Comparison of ENCODE assay signal across 8 cellular contexts in the genomic region with DNA sequence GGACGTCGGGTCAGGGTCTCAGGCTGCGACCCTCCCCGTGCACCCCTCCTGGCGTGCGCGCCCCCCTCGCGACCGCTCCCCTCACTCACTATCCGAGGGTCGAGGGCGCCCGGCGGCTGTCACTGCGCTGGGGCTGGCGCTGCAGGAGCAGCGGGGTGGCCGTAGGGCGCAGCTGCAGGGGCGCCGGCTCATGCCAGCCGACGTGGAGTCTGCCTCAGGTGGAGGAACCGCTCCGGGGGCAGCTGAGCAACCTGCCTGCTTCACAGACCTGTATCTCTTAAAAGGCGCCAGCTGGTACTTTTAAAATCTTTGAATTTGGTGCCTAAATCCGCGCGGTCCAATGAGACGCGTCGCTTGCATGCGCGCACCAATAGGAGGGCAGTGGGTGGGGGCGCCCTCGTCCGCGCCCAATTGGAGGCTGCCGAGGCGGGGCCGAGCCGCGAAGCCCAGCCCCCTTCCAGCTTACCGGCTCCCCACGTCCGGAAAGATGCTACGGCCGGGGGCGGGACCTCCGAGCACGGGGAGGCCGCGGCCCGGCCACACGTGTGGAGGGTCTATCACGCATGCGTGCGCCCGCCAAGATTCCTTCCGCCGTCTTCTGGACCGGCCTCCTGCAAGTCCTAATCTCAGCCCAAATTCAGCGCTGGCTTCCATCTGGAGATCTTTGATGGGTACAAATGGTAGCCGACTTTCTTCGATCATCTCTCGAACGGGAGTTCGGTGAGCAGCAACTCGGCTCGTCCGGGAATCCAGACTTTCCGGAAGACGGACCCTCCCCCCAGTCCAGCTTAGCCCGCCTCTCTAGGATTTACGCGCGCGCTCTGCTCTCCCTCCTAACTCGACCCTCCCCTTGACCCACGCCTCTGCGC. TPM values are rescaled to one million over a fixed set of nuclear protein-coding genes. Genes with fewer than 3 reads are reported as not detected.
A peak's percentile ranks its signal among the peaks of the same experiment; 100 is the strongest.
DNase-seq lines count a peak whose midpoint lies in the region; ATAC-seq and TF ChIP-seq lines count a peak whose summit lies in the region.

A gene with protein sequence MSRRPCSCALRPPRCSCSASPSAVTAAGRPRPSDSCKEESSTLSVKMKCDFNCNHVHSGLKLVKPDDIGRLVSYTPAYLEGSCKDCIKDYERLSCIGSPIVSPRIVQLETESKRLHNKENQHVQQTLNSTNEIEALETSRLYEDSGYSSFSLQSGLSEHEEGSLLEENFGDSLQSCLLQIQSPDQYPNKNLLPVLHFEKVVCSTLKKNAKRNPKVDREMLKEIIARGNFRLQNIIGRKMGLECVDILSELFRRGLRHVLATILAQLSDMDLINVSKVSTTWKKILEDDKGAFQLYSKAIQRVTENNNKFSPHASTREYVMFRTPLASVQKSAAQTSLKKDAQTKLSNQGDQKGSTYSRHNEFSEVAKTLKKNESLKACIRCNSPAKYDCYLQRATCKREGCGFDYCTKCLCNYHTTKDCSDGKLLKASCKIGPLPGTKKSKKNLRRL (minus strand): TSS at position 274 of the 869 bp plus-strand sequence. CDS start 82 bp downstream, at position 192.

- peak within 1 kb of the TSS; percentile 100 for H3K27ac Mint-ChIP-seq in activated CD4-positive, alpha-beta T cell treated with anti-CD3 and anti-CD28 coated beads for 36 hours

- no peaks in the 10 kb centered on the region for H3K36me3 ChIP-seq in kidney epithelial cell (ENCODE audit: control insufficient read depth, insufficient read depth, low read length)

- DNase-seq in Ammon's horn (ENCODE audit: low spot score), result peak; percentile 98
- peak; percentile 75 for DNase-seq in GM19238 (ENCODE audit: insufficient read length, low spot score)
- peak; percentile 98 to 99 for DNase-seq in NCI-H524 (lab: John Stamatoyannopoulos, UW)
- DNase-seq in activated CD4-positive, alpha-beta T cell treated with anti-CD3 and anti-CD28 coated beads for 36 hours, result peak; percentile 98
- DNase-seq in choroid plexus epithelial cell (ENCODE audit: low read depth), result peak; percentile 99
- peak; percentile 92 for DNase-seq in kidney epithelial cell (ENCODE audit: low read depth)
- peak; percentile 96 for DNase-seq in stimulated activated CD4-positive, alpha-beta T cell treated with anti-CD3 and anti-CD28 coated beads, Interleukin-15, amount 100 ng/mL, for 48 hours (ENCODE audit: low read depth in 2 of 2)

- TF ChIP-seq CTCF in choroid plexus epithelial cell (conservative IDR thresholded peaks at IDR 0.05; ENCODE audit: low read depth, low read length), result no peak
- no peak for TF ChIP-seq CTCF in kidney epithelial cell (IDR thresholded peaks at IDR 0.05; ENCODE audit: insufficient read depth, low read length, poor library complexity, severe bottlenecking)

- H3K36me3 Mint-ChIP-seq in activated CD4-positive, alpha-beta T cell treated with anti-CD3 and anti-CD28 coated beads for 36 hours (ENCODE audit: low read depth), result peaks cover 54% of the 10 kb centered on the region

- POLR2A ChIA-PET in activated CD4-positive, alpha-beta T cell treated with anti-CD3 and anti-CD28 coated beads for 36 hours (lab: Charles Lee), result interaction anchor here (0.8 to 2.6 kb wide), 2 partner anchors 19 to 20 kb away, joined by 5 to 10 read pairs; no protein-coding TSS in a partner anchor

- peaks cover 34% of the 10 kb centered on the region for H3K4me1 Mint-ChIP-seq in activated CD4-positive, alpha-beta T cell treated with anti-CD3 and anti-CD28 coated beads for 36 hours

- ATAC-seq in HG03442 (IDR thresholded peaks at IDR 0.05; ENCODE audit: unreplicated experiment), result peak; percentile 83
- ATAC-seq in activated CD4-positive, alpha-beta T cell treated with anti-CD3 and anti-CD28 coated beads for 36 hours, result peak; percentile 89

- H3K4me3 ChIP-seq in choroid plexus epithelial cell (ENCODE audit: low read depth, low read length), result peak within 1 kb of the TSS; percentile 83
- peak within 1 kb of the TSS; percentile 90 for H3K4me3 ChIP-seq in kidney epithelial cell (ENCODE audit: low read depth, low read length)

- CTCF ChIA-PET in activated CD4-positive, alpha-beta T cell treated with anti-CD3 and anti-CD28 coated beads for 36 hours (lab: Charles Lee), result interaction anchor here (0.7 kb wide), 1 partner anchor 16 kb away, joined by 4 read pairs; no protein-coding TSS in a partner anchor

- intact Hi-C loops in activated CD4-positive, alpha-beta T cell treated with anti-CD3 and anti-CD28 coated beads for 36 hours (cut with DNase I, micrococcal nuclease), result loop anchor here (1.0 to 10.0 kb wide), 12 partner anchors 19 to 1752 kb away; a partner anchor contains a TSS

- peak within 1 kb of the TSS; percentile 90 for H3K4me3 Mint-ChIP-seq in activated CD4-positive, alpha-beta T cell treated with anti-CD3 and anti-CD28 coated beads for 36 hours

- H3K9me3 Mint-ChIP-seq in activated CD4-positive, alpha-beta T cell treated with anti-CD3 and anti-CD28 coated beads for 36 hours (ENCODE audit: low read depth), result no peaks in the 10 kb centered on the region

- no peaks in the 10 kb centered on the region for H3K27me3 ChIP-seq in kidney epithelial cell (ENCODE audit: control insufficient read depth, insufficient read depth, low read length)

- H3K27me3 Mint-ChIP-seq in activated CD4-positive, alpha-beta T cell treated with anti-CD3 and anti-CD28 coated beads for 36 hours, result no peaks in the 10 kb centered on the region

RNA-seq across cellular contexts. Expression of the gene that starts here (rescaled TPM):
- total RNA-seq in activated CD4-positive, alpha-beta T cell treated with anti-CD3 and anti-CD28 coated beads for 36 hours, result 10 to 100 TPM; 48.7 to 57.3 TPM
- total RNA-seq in kidney epithelial cell, result 14.1 and 16.1 TPM in 2 replicates

Comparison
In these comparisons a context has a peak if more than half of its experiments do, and no peak if none do; other contexts are left out.
1. Peak in every context shown above with its lines: DNase-seq, ATAC-seq and H3K4me3 ChIP-seq.